ENCODE assay signal across 10 cellular contexts in genomic region chr7:36289833-36290661, GRCh38.
DNase-seq lines count a peak whose midpoint lies in the region; ATAC-seq and TF ChIP-seq lines count a peak whose summit lies in the region.
"Had no signal": no experiment of that assay in that cellular context is flagged by ENCODE, and none has a peak within 500 bp of the region (broad histone marks: within the 10 kb centered on the region; RNA-seq: fewer than 3 reads in every experiment).

No MANE protein-coding gene starts in this region.

- H3K9me3 ChIP-seq in CD8-positive, alpha-beta memory T cell (ENCODE audit: low read length) = no peaks in the 10 kb centered on the region
- H3K9me3 ChIP-seq in Karpas-422 (ENCODE audit: low read length) = no peaks in the 10 kb centered on the region
- no peaks in the 10 kb centered on the region for H3K9me3 ChIP-seq in prostate gland

- peaks cover 0 to 1% of the 10 kb centered on the region in 2 donors for H3K27me3 Mint-ChIP-seq in CD8-positive, alpha-beta memory T cell

- no peak overlapping the region for H3K4me3 Mint-ChIP-seq in CD8-positive, alpha-beta memory T cell
- H3K4me3 Mint-ChIP-seq: stimulated activated memory B cell treated with anti-CD40 and anti-IgM and Interleukin-4, amounts not matched to agents 10 μg/mL and 1 μg/mL and 100 μg/mL, for 72 hours had no signal

- ATAC-seq in HG02840 (IDR thresholded peaks at IDR 0.05; ENCODE audit: low FRiP score, unreplicated experiment) = no peak
- ATAC-seq: stimulated activated memory B cell treated with anti-CD40 and anti-IgM and Interleukin-4, amounts not matched to agents 10 μg/mL and 1 μg/mL and 100 μg/mL, for 72 hours had no signal

- no peaks in the 10 kb centered on the region for H3K9me3 Mint-ChIP-seq in CD8-positive, alpha-beta memory T cell
- H3K9me3 Mint-ChIP-seq: stimulated activated memory B cell treated with anti-CD40 and anti-IgM and Interleukin-4, amounts not matched to agents 10 μg/mL and 1 μg/mL and 100 μg/mL, for 72 hours had no signal

- H3K36me3 Mint-ChIP-seq in CD8-positive, alpha-beta memory T cell = peaks cover 0 to 2% (median 0%) of the 10 kb centered on the region in 3 donors
- H3K36me3 Mint-ChIP-seq: stimulated activated memory B cell treated with anti-CD40 and anti-IgM and Interleukin-4, amounts not matched to agents 10 μg/mL and 1 μg/mL and 100 μg/mL, for 72 hours had no signal

- H3K4me1 ChIP-seq in CD8-positive, alpha-beta memory T cell (ENCODE audit: insufficient read depth, low read length) = peaks cover 48% of the 10 kb centered on the region
- H3K4me1 ChIP-seq in Karpas-422 (ENCODE audit: low read length) (peaks cover 67% of the 10 kb centered on the region), prostate gland (replicated peaks) (peaks cover 20% of the 10 kb centered on the region)

- POLR2A ChIA-PET in CD8-positive, alpha-beta memory T cell (lab: Charles Lee) = interaction anchor here (1.0 kb wide), 1 partner anchor 305 kb away, joined by 3 read pairs; no protein-coding TSS in a partner anchor

- DNase-seq in CD8-positive, alpha-beta memory T cell = no peak
- DNase-seq in Karpas-422 (peak; percentile 40), epithelial cell of prostate (ENCODE audit: low read depth, low spot score) (peak; percentile 44), prostate gland (ENCODE audit: low spot score) (peak; percentile 81), NCI-H1092 (lab: John Stamatoyannopoulos, UW) (no peak), superior temporal gyrus (ENCODE audit: extremely low spot score) (no peak), CD1c-positive myeloid dendritic cell (ENCODE audit: extremely low spot score) (no peak)
- DNase-seq: NCI-H2029 had no signal

- H3K36me3 ChIP-seq in CD8-positive, alpha-beta memory T cell (ENCODE audit: insufficient read depth, low read length) = no peaks in the 10 kb centered on the region
- H3K36me3 ChIP-seq in Karpas-422 (ENCODE audit: insufficient read depth, low read length) = peaks cover 12% of the 10 kb centered on the region; the same call in 1 of the 2 replicates
- H3K36me3 ChIP-seq in prostate gland = no peaks in the 10 kb centered on the region

- no peak overlapping the region for H3K4me3 ChIP-seq in CD8-positive, alpha-beta memory T cell (ENCODE audit: low read length)
- H3K4me3 ChIP-seq in Karpas-422 (ENCODE audit: low read length) = no peak overlapping the region
- H3K4me3 ChIP-seq in prostate gland = no peak overlapping the region

- H3K9me2 ChIP-seq in Karpas-422 (replicated peaks; ENCODE audit: insufficient read depth, low read length) = no peaks in the 10 kb centered on the region

- no peak overlapping the region for H3K27ac ChIP-seq in CD8-positive, alpha-beta memory T cell (ENCODE audit: low read depth, low read length)
- H3K27ac ChIP-seq in Karpas-422 (ENCODE audit: low read length) (peak overlapping the region; percentile 100), epithelial cell of prostate (peak overlapping the region; percentile 46), prostate gland (peak overlapping the region; percentile 79 to 80)

- TF ChIP-seq POLR2A in prostate gland (IDR thresholded peaks at IDR 0.05) = no peak

- no peaks in the 10 kb centered on the region for H3K27me3 ChIP-seq in CD8-positive, alpha-beta memory T cell (ENCODE audit: insufficient read depth, low read length, poor library complexity, severe bottlenecking)
- H3K27me3 ChIP-seq in Karpas-422 (ENCODE audit: low read length) (no peaks in the 10 kb centered on the region), prostate gland (replicated peaks; ENCODE audit: insufficient read depth) (no peaks in the 10 kb centered on the region)

- no peak overlapping the region for H2AFZ ChIP-seq in Karpas-422 (ENCODE audit: low read length)

- CTCF ChIA-PET in CD8-positive, alpha-beta memory T cell (lab: Charles Lee) = interaction anchor here (1.4 to 10.8 kb wide), 3 partner anchors 15 to 305 kb away, joined by 4 to 116 read pairs (median 4); no protein-coding TSS in a partner anchor

- H4K20me1 ChIP-seq in Karpas-422 (ENCODE audit: insufficient read depth, low read depth, low read length) = no peaks in the 10 kb centered on the region

- peaks cover 44 to 71% (median 68%) of the 10 kb centered on the region in 3 donors for H3K4me1 Mint-ChIP-seq in CD8-positive, alpha-beta memory T cell

- TF ChIP-seq CTCF in prostate gland (IDR thresholded peaks at IDR 0.05) = no peak

- no peak overlapping the region for H3K9ac ChIP-seq in Karpas-422 (ENCODE audit: low read length)

- intact Hi-C loops in prostate gland (cut with DNase I) = loop anchor here (2.0 kb wide), 3 partner anchors 137 to 303 kb away; partner anchors contain the start of gene EEPD1

- WGBS in prostate gland = 30% methylated on average over 7 of the region's 7 CpGs

- peaks cover 37% of the 10 kb centered on the region for H3K79me2 ChIP-seq in Karpas-422 (ENCODE audit: low read length)

- peak overlapping the region in 5 of 8 donors; percentile 15 to 75 (median 26) for H3K27ac Mint-ChIP-seq in CD8-positive, alpha-beta memory T cell

- H3K4me2 ChIP-seq in Karpas-422 (ENCODE audit: low read depth, low read length, poor library complexity, severe bottlenecking) = no peak overlapping the region

Comparison
In these comparisons a context has a peak if more than half of its experiments do, and no peak if none do; other contexts are left out.
1. DNase-seq: peak in Karpas-422 (single experiment), epithelial cell of prostate (single experiment) and prostate gland (single experiment); none in CD8-positive, alpha-beta memory T cell (0 of 5), NCI-H1092 (single experiment), superior temporal gyrus (single experiment) and CD1c-positive myeloid dendritic cell (single experiment).